In genomic region chr3:183745300-183746098, GRCh38 we compare ENCODE assay signal across 13 cellular contexts. TPM values are rescaled to one million over a fixed set of nuclear protein-coding genes. Genes with fewer than 3 reads are reported as not detected.
DNase-seq lines count a peak whose midpoint lies in the region; ATAC-seq and TF ChIP-seq lines count a peak whose summit lies in the region.
"Had no signal": no experiment of that assay in that cellular context is flagged by ENCODE, and none has a peak within 500 bp of the region (broad histone marks: within the 10 kb centered on the region; RNA-seq: fewer than 3 reads in every experiment).

No MANE protein-coding gene starts in this region.

- H3K36me3 ChIP-seq in ACC112 (ENCODE audit: insufficient read depth, low read length) (peaks cover 44% of the 10 kb centered on the region), left lung (peaks cover 0 to 44% of the 10 kb centered on the region in 2 donors)

- H3K4me3 ChIP-seq in ACC112 (ENCODE audit: low read depth, low read length) (no peak overlapping the region), cardiac fibroblast (replicated peaks in 1 of 2; ENCODE audit: low read depth in 2 of 2, low read length in 2 of 2) (no peak overlapping the region), left lung (no peak overlapping the region)
- H3K4me3 ChIP-seq: upper lobe of right lung had no signal

- peaks cover 1% of the 10 kb centered on the region; the same call in 1 of the 2 replicates for H3K27me3 Mint-ChIP-seq in HFFc6 (ENCODE audit: insufficient read depth)

- intact Hi-C loops in left lung (cut with DNase I): no loop called here

- DNase-seq in HFFc6 (peak; percentile 3), cardiac fibroblast (ENCODE audit: low read depth in 2 of 2) (peak; percentile 46 to 56), left lung (no peak), GM19238 (ENCODE audit: insufficient read length, low spot score) (no peak), NCI-H1092 (lab: John Stamatoyannopoulos, UW) (no peak)
- no peak for DNase-seq in activated CD4-positive, alpha-beta T cell treated with anti-CD3 and anti-CD28 coated beads for 4 hours
- DNase-seq: activated CD8-positive, alpha-beta memory T cell treated with anti-CD3 and anti-CD28 coated beads, Interleukin-2, amount 50 U/mL, for 48 hours; amygdala; GF-D8; RPMI8226; upper lobe of right lung had no signal

- peaks cover 3% of the 10 kb centered on the region for H3K79me2 ChIP-seq in ACC112 (ENCODE audit: control insufficient read depth, insufficient read depth, low read length, unreplicated experiment)

- H3K27ac ChIP-seq in ACC112 (ENCODE audit: low read depth, low read length) (peak overlapping the region; percentile 23; the same call in 1 of the 2 replicates), left lung (no peak overlapping the region)
- H3K27ac ChIP-seq: upper lobe of right lung had no signal

- peaks cover 44% of the 10 kb centered on the region for H3K36me3 Mint-ChIP-seq in HFFc6 (ENCODE audit: low read depth)

- ATAC-seq in left lung (peak; percentile 52), HG02973 (IDR thresholded peaks at IDR 0.05; ENCODE audit: unreplicated experiment) (no peak)
- ATAC-seq: upper lobe of right lung had no signal

- no peak overlapping the region for H2AFZ ChIP-seq in ACC112 (ENCODE audit: low read length, unreplicated experiment)

- peaks cover 19% of the 10 kb centered on the region for H3K4me1 Mint-ChIP-seq in HFFc6 (ENCODE audit: low read depth)

- TF ChIP-seq CTCF in HFFc6 (IDR thresholded peaks at IDR 0.05) (no peak), cardiac fibroblast (IDR thresholded peaks at IDR 0.05; ENCODE audit: low read depth, low read length) (no peak), left lung (IDR thresholded peaks at IDR 0.05) (no peak)

- H3K27me3 ChIP-seq in ACC112 (ENCODE audit: insufficient read depth, low read length) (no peaks in the 10 kb centered on the region), left lung (no peaks in the 10 kb centered on the region)
- H3K27me3 ChIP-seq: upper lobe of right lung had no signal

- H3K9me3 ChIP-seq in left lung: no peaks in the 10 kb centered on the region
- H3K9me3 ChIP-seq: upper lobe of right lung had no signal

- H3K4me3 Mint-ChIP-seq in HFFc6: peak overlapping the region; percentile 18; the same call in 1 of the 2 replicates

- H3K4me1 ChIP-seq in ACC112 (ENCODE audit: control insufficient read depth, insufficient read depth, low read length, unreplicated experiment) (peaks cover 5% of the 10 kb centered on the region), left lung (no peaks in the 10 kb centered on the region)
- H3K4me1 ChIP-seq: upper lobe of right lung had no signal

- H3K9me3 Mint-ChIP-seq in HFFc6: peaks cover 7% of the 10 kb centered on the region; the same call in 1 of the 2 replicates

- H3K27ac Mint-ChIP-seq in HFFc6: peak overlapping the region; percentile 36

RNA-seq across cellular contexts. Expression of gene YEATS2, which starts 47.9 kb away (rescaled TPM):
- 10 to 100 TPM; 19.0 to 24.6 (median 20.7) TPM for total RNA-seq in HFFc6 (2021; fragmentation: NEBNext Ultra II Directional; extraction: Animal tissue kit (Norgen Biotek cat#: 25700))
- total RNA-seq in left lung: 10 to 100 TPM; 28.4 to 32.4 TPM

Comparison
In these comparisons a context has a peak if more than half of its experiments do, and no peak if none do; other contexts are left out.
1. DNase-seq: peak in HFFc6 (single experiment) and cardiac fibroblast (2 of 2); none in left lung (0 of 2), activated CD4-positive, alpha-beta T cell treated with anti-CD3 and anti-CD28 coated beads for 4 hours (0 of 2), GM19238 (single experiment) and NCI-H1092 (single experiment).